16 cellular contexts compared by ENCODE assay signal in genomic region chr5:113337515-113338140, GRCh38.
"Had no signal": no experiment of that assay in that cellular context is flagged by ENCODE, and none has a peak within 500 bp of the region (broad histone marks: within the 10 kb centered on the region; RNA-seq: fewer than 3 reads in every experiment).

No MANE protein-coding gene starts in this region.

- H3K9ac ChIP-seq: neural progenitor cell had no signal

- H3K9me3 ChIP-seq: gastroesophageal sphincter, heart right ventricle, lower lobe of right lung, psoas muscle, right lobe of liver, thyroid gland had no signal

- H3K27ac ChIP-seq: gastroesophageal sphincter, heart right ventricle, lower lobe of right lung, neural progenitor cell, psoas muscle, right lobe of liver, thyroid gland had no signal

- H3K36me3 ChIP-seq: gastroesophageal sphincter, heart right ventricle, lower lobe of right lung, neural progenitor cell, right lobe of liver, thyroid gland had no signal

- H3K4me2 ChIP-seq: neural progenitor cell had no signal

- H3K4me3 ChIP-seq: coronary artery, gastroesophageal sphincter, heart right ventricle, lower lobe of right lung, neural progenitor cell, psoas muscle, right lobe of liver, thyroid gland had no signal

- DNase-seq: activated B cell treated with CpG ODN at 0.5 μM for 24 hours; activated CD4-positive, alpha-beta T cell treated with anti-CD3 and anti-CD28 coated beads for 48 hours; activated effector memory CD4-positive, alpha-beta T cell treated with Interleukin-2 at 50 U/mL for 16 hours; activated T-cell treated with anti-CD3 and anti-CD28 coated beads, Interleukin-2, amount 50 U/mL, for 4 hours; central memory CD4-positive, alpha-beta T cell; effector CD8-positive, alpha-beta T cell; left colon; lower lobe of right lung; right lobe of liver; stimulated activated CD4-positive, alpha-beta T cell treated with anti-CD3 and anti-CD28 coated beads, Interleukin-1b, Interleukin-23, amount 100 ng/mL, for 48 hours; thyroid gland had no signal

- ATAC-seq: activated T-cell treated with anti-CD3 and anti-CD28 coated beads, Interleukin-2, amount 50 U/mL, for 4 hours had no signal

- H3K4me1 ChIP-seq: gastroesophageal sphincter, lower lobe of right lung, neural progenitor cell, psoas muscle, right lobe of liver had no signal

- H3K27me3 ChIP-seq: gastroesophageal sphincter, heart right ventricle, neural progenitor cell, right lobe of liver, thyroid gland had no signal

- H2AFZ ChIP-seq: neural progenitor cell had no signal
